ENCODE assay signal across 1 cellular context in genomic region chr6:136952714-136953260, GRCh38.
A peak's percentile ranks its signal among the peaks of the same experiment; 100 is the strongest.
TF ChIP-seq lines count a peak whose summit lies in the region.

No MANE protein-coding gene starts in this region.

TF ChIP-seq in HEK293, 187 proteins besides CTCF, POLR2A, EP300 and RAD21 (continued from another document and continues in another):
- TF ChIP-seq REPIN1 (tag by site-specific recombination; IDR thresholded peaks at IDR 0.05; ENCODE audit: low read depth) (no peak), ZNF426 (tag by site-specific recombination; IDR thresholded peaks at IDR 0.05) (no peak), ZNF660 (tag by site-specific recombination; IDR thresholded peaks at IDR 0.05) (0 out of 2 replicates have a peak, but pooled peaks have one; percentile 50), IKZF3 (tag by site-specific recombination; IDR thresholded peaks at IDR 0.05) (no peak), ZNF843 (tag by site-specific recombination; IDR thresholded peaks at IDR 0.05) (peak; percentile 40; the same call in 1 of the 2 replicates), ZNF169 (tag by site-specific recombination; IDR thresholded peaks at IDR 0.05) (no peak), ZNF202 (tag by site-specific recombination; IDR thresholded peaks at IDR 0.05; ENCODE audit: borderline replicate concordance) (no peak), GFI1B (tag by site-specific recombination; IDR thresholded peaks at IDR 0.05) (no peak), ZNF692 (tag by site-specific recombination; IDR thresholded peaks at IDR 0.05) (no peak), ZNF449 (tag by site-specific recombination; IDR thresholded peaks at IDR 0.05) (no peak), ZSCAN4 (tag by site-specific recombination; IDR thresholded peaks at IDR 0.05) (peak; percentile 69), ZNF658 (tag by site-specific recombination; IDR thresholded peaks at IDR 0.05) (no peak), ZNF670 (tag by site-specific recombination; IDR thresholded peaks at IDR 0.05; ENCODE audit: low read depth) (no peak), KLF9 (tag by site-specific recombination; IDR thresholded peaks at IDR 0.05; ENCODE audit: low read depth) (no peak), ZNF140 (tag by site-specific recombination; IDR thresholded peaks at IDR 0.05) (no peak), OSR2 (tag by site-specific recombination; IDR thresholded peaks at IDR 0.05) (peak; percentile 43; the same call in 1 of the 2 replicates), ZBTB48 (tag by site-specific recombination; IDR thresholded peaks at IDR 0.05) (no peak), PRDM2 (tag by site-specific recombination; IDR thresholded peaks at IDR 0.05; ENCODE audit: borderline replicate concordance) (no peak), KLF16 (tag by site-specific recombination; IDR thresholded peaks at IDR 0.05) (no peak), ZSCAN30 (tag by site-specific recombination; IDR thresholded peaks at IDR 0.05) (no peak), ZNF19 (tag by site-specific recombination; IDR thresholded peaks at IDR 0.05; ENCODE audit: low read depth) (no peak), SP7 (tag by site-specific recombination; IDR thresholded peaks at IDR 0.05) (no peak), FEZF1 (tag by site-specific recombination; IDR thresholded peaks at IDR 0.05) (peak; percentile 74), HOXD13 (CRISPR knock-in tag; IDR thresholded peaks at IDR 0.05; ENCODE audit: borderline replicate concordance) (no peak), ZNF561 (tag by site-specific recombination; IDR thresholded peaks at IDR 0.05; ENCODE audit: borderline replicate concordance) (no peak), ZNF248 (tag by site-specific recombination; IDR thresholded peaks at IDR 0.05) (no peak), ZNF837 (tag by site-specific recombination; IDR thresholded peaks at IDR 0.05) (no peak), ZBTB49 (tag by site-specific recombination; IDR thresholded peaks at IDR 0.05; ENCODE audit: low read depth) (no peak), PRDM4 (tag by site-specific recombination; IDR thresholded peaks at IDR 0.05) (0 out of 2 replicates have a peak, but pooled peaks have one; percentile 7), ZNF266 (tag by site-specific recombination; IDR thresholded peaks at IDR 0.05; ENCODE audit: low read depth) (no peak), KLF1 (tag by site-specific recombination; IDR thresholded peaks at IDR 0.05) (no peak), ZEB2 (tag by site-specific recombination; IDR thresholded peaks at IDR 0.05) (no peak), HIC1 (tag by site-specific recombination; IDR thresholded peaks at IDR 0.05) (no peak), ZNF311 (tag by site-specific recombination; IDR thresholded peaks at IDR 0.05; ENCODE audit: borderline replicate concordance) (no peak), PRDM1 (tag by site-specific recombination; IDR thresholded peaks at IDR 0.05) (no peak), ZNF629 (tag by site-specific recombination; IDR thresholded peaks at IDR 0.05) (peak; percentile 17; the same call in 1 of the 2 replicates), ZNF549 (tag by site-specific recombination; IDR thresholded peaks at IDR 0.05) (no peak), ZNF404 (tag by site-specific recombination; IDR thresholded peaks at IDR 0.05) (no peak), ZNF645 (tag by site-specific recombination; IDR thresholded peaks at IDR 0.05) (no peak), ZBTB44 (tag by site-specific recombination; IDR thresholded peaks at IDR 0.05) (peak; percentile 85), ZNF48 (tag by site-specific recombination; IDR thresholded peaks at IDR 0.05) (no peak), ZNF626 (tag by site-specific recombination; IDR thresholded peaks at IDR 0.05) (no peak), ZSCAN23 (tag by site-specific recombination; IDR thresholded peaks at IDR 0.05) (no peak), ZNF521 (tag by site-specific recombination; IDR thresholded peaks at IDR 0.05) (no peak), ZNF16 (tag by site-specific recombination; IDR thresholded peaks at IDR 0.05; ENCODE audit: low read depth) (no peak)
